ENCODE assay signal across 21 cellular contexts in genomic region chr3:16375891-16376290, GRCh38.
A peak's percentile ranks its signal among the peaks of the same experiment; 100 is the strongest.
DNase-seq lines count a peak whose midpoint lies in the region; ATAC-seq and TF ChIP-seq lines count a peak whose summit lies in the region.
"Had no signal": no experiment of that assay in that cellular context is flagged by ENCODE, and none has a peak within 500 bp of the region (broad histone marks: within the 10 kb centered on the region; RNA-seq: fewer than 3 reads in every experiment).

No MANE protein-coding gene starts in this region.

- no peak for TF ChIP-seq POLR2A in heart left ventricle (IDR thresholded peaks at IDR 0.05)
- no peak for TF ChIP-seq POLR2A in right lobe of liver (IDR thresholded peaks at IDR 0.05)

- intact Hi-C loops in heart left ventricle (cut with DNase I) = loop anchor here in 3 of 10 donors (10.0 kb wide), 1 partner anchor 139 kb away; the partner anchor contains the start of gene RFTN1 (in 3 of the 3)
- intact Hi-C loops in left ventricle myocardium superior (cut with micrococcal nuclease) = no loop called here
- intact Hi-C loops in dorsolateral prefrontal cortex (cut with DNase I) = no loop called here
- intact Hi-C loops in right lobe of liver (cut with DNase I) = no loop called here

- H3K9me3 Mint-ChIP-seq in T-cell = no peaks in the 10 kb centered on the region
- H3K9me3 Mint-ChIP-seq in stimulated activated memory B cell treated with anti-CD40 and anti-IgM and Interleukin-4, amounts not matched to agents 10 μg/mL and 1 μg/mL and 100 μg/mL, for 72 hours = no peaks in the 10 kb centered on the region

- H3K27ac ChIP-seq in heart left ventricle (peak overlapping the region in 9 of 12 donors; percentile 19 to 75 (median 56)), dorsolateral prefrontal cortex (peak overlapping the region in 31 of 59 donors; percentile 3 to 88 (median 61)), right lobe of liver (no peak overlapping the region)
- H3K27ac ChIP-seq: epithelial cell of prostate, HL-60 had no signal

- peaks cover 95 to 97% (median 96%) of the 10 kb centered on the region in 3 donors for H3K4me1 Mint-ChIP-seq in T-cell
- peaks cover 99% of the 10 kb centered on the region for H3K4me1 Mint-ChIP-seq in stimulated activated memory B cell treated with anti-CD40 and anti-IgM and Interleukin-4, amounts not matched to agents 10 μg/mL and 1 μg/mL and 100 μg/mL, for 72 hours

- TF ChIP-seq CTCF in heart left ventricle (IDR thresholded peaks at IDR 0.05) = no peak
- TF ChIP-seq CTCF in dorsolateral prefrontal cortex (IDR thresholded peaks at IDR 0.05 in 54 of 56, conservative IDR thresholded peaks at IDR 0.05 in 2 of 56; ENCODE audit: low read depth in 1 of 56, partially characterized antibody in 56 of 56) = no peak
- TF ChIP-seq CTCF in right lobe of liver (IDR thresholded peaks at IDR 0.05) = no peak

- H3K27me3 Mint-ChIP-seq in T-cell = no peaks in the 10 kb centered on the region
- H3K27me3 Mint-ChIP-seq in stimulated activated memory B cell treated with anti-CD40 and anti-IgM and Interleukin-4, amounts not matched to agents 10 μg/mL and 1 μg/mL and 100 μg/mL, for 72 hours = no peaks in the 10 kb centered on the region
- H3K27me3 Mint-ChIP-seq: activated CD8-positive, alpha-beta memory T cell treated with anti-CD3 and anti-CD28 coated beads, Interleukin-2, amount 10 ng/mL, durations not matched to agents 7 days and 5 days had no signal

- DNase-seq in heart left ventricle = no peak
- no peak for DNase-seq in left ventricle myocardium superior
- DNase-seq in T-cell = no peak
- no peak for DNase-seq in dorsolateral prefrontal cortex
- DNase-seq in SIG-M5 (lab: John Stamatoyannopoulos, UW) = no peak
- no peak for DNase-seq in right lobe of liver
- no peak for DNase-seq in NCI-H2029 treated with DMSO at 0.1 percent for 48 hours (lab: John Stamatoyannopoulos, UW)
- DNase-seq: activated CD8-positive, alpha-beta memory T cell treated with anti-CD3 and anti-CD28 coated beads, Interleukin-2, amount 10 ng/mL, durations not matched to agents 7 days and 5 days; cortex of kidney; foreskin melanocyte; HCEC 1CT; left cardiac atrium; NCI-H1694 treated with DMSO at 0.1 percent for 48 hours; NCI-H446 treated with DMSO at 0.1 percent for 48 hours; occipital lobe; Right ventricle myocardium superior; sigmoid colon; T-helper 2 cell had no signal

- peak overlapping the region; percentile 6 to 95 for H3K27ac Mint-ChIP-seq in T-cell
- peak overlapping the region; percentile 94 for H3K27ac Mint-ChIP-seq in stimulated activated memory B cell treated with anti-CD40 and anti-IgM and Interleukin-4, amounts not matched to agents 10 μg/mL and 1 μg/mL and 100 μg/mL, for 72 hours
- H3K27ac Mint-ChIP-seq: activated CD8-positive, alpha-beta memory T cell treated with anti-CD3 and anti-CD28 coated beads, Interleukin-2, amount 10 ng/mL, durations not matched to agents 7 days and 5 days had no signal

- POLR2A ChIA-PET in T-cell (lab: Charles Lee) = interaction anchor here in 1 of 2 donors (0.7 kb wide), 1 partner anchor 138 kb away, joined by 3 read pairs; no protein-coding TSS in a partner anchor

- CTCF ChIA-PET in T-cell (lab: Charles Lee) = no interaction called here

- 54 to 69% (median 68%) methylated on average over 6 of the region's 6 CpGs for WGBS in heart left ventricle, 4 donors
- 76% methylated on average over 5 of the region's 6 CpGs for WGBS in right lobe of liver (ENCODE audit: insufficient coverage, low coverage, low lambda C conversion rate, missing lambda C conversion rate)

- H3K27me3 ChIP-seq in heart left ventricle (no peaks in the 10 kb centered on the region), dorsolateral prefrontal cortex (no peaks in the 10 kb centered on the region), right lobe of liver (no peaks in the 10 kb centered on the region)
- H3K27me3 ChIP-seq: sigmoid colon had no signal

- H3K4me3 ChIP-seq in heart left ventricle = no peak overlapping the region
- H3K4me3 ChIP-seq in dorsolateral prefrontal cortex = no peak overlapping the region
- no peak overlapping the region for H3K4me3 ChIP-seq in right lobe of liver
- H3K4me3 ChIP-seq: sigmoid colon had no signal

- ATAC-seq in heart left ventricle (no peak), left ventricle myocardium superior (no peak), T-cell (replicated peaks in 1 of 4) (no peak), right lobe of liver (no peak)
- ATAC-seq in stimulated activated memory B cell treated with anti-CD40 and anti-IgM and Interleukin-4, amounts not matched to agents 10 μg/mL and 1 μg/mL and 100 μg/mL, for 72 hours = no peak
- ATAC-seq: activated CD8-positive, alpha-beta memory T cell treated with anti-CD3 and anti-CD28 coated beads, Interleukin-2, amount 10 ng/mL, durations not matched to agents 7 days and 5 days; left cardiac atrium had no signal

- H3K4me1 ChIP-seq in heart left ventricle (peaks cover 16 to 82% (median 64%) of the 10 kb centered on the region in 12 donors), right lobe of liver (no peaks in the 10 kb centered on the region)

- peak overlapping the region in 2 of 3 donors; percentile 14 to 77 for H3K4me3 Mint-ChIP-seq in T-cell
- H3K4me3 Mint-ChIP-seq in stimulated activated memory B cell treated with anti-CD40 and anti-IgM and Interleukin-4, amounts not matched to agents 10 μg/mL and 1 μg/mL and 100 μg/mL, for 72 hours = peak overlapping the region; percentile 6
- H3K4me3 Mint-ChIP-seq: activated CD8-positive, alpha-beta memory T cell treated with anti-CD3 and anti-CD28 coated beads, Interleukin-2, amount 10 ng/mL, durations not matched to agents 7 days and 5 days had no signal

- H3K9me3 ChIP-seq in heart left ventricle = no peaks in the 10 kb centered on the region
- no peaks in the 10 kb centered on the region for H3K9me3 ChIP-seq in right lobe of liver
- H3K9me3 ChIP-seq: sigmoid colon had no signal

- H3K36me3 ChIP-seq in heart left ventricle = peaks cover 0 to 20% (median 3%) of the 10 kb centered on the region in 9 donors
- peaks cover 0 to 4% (median 0%) of the 10 kb centered on the region in 4 donors for H3K36me3 ChIP-seq in right lobe of liver
- H3K36me3 ChIP-seq: sigmoid colon had no signal

- H3K36me3 Mint-ChIP-seq in T-cell = peaks cover 50% of the 10 kb centered on the region
- peaks cover 87% of the 10 kb centered on the region for H3K36me3 Mint-ChIP-seq in stimulated activated memory B cell treated with anti-CD40 and anti-IgM and Interleukin-4, amounts not matched to agents 10 μg/mL and 1 μg/mL and 100 μg/mL, for 72 hours

Comparison
In these comparisons a context has a peak if more than half of its experiments do, and no peak if none do; other contexts are left out.
1. H3K27ac ChIP-seq: peak in heart left ventricle (9 of 12) and dorsolateral prefrontal cortex (31 of 59); none in right lobe of liver (0 of 3).